Comparison of ENCODE assay signal across 1 cellular context in genomic region chr6:73290435-73290834, GRCh38.
A peak's percentile ranks its signal among the peaks of the same experiment; 100 is the strongest.
TF ChIP-seq lines count a peak whose summit lies in the region.

No MANE protein-coding gene starts in this region.

TF ChIP-seq in endothelial cell of umbilical vein, 7 proteins besides CTCF, POLR2A, EP300 and RAD21 (continued from another document):
- TF ChIP-seq JUN (IDR thresholded peaks at IDR 0.05; ENCODE audit: borderline replicate concordance, insufficient read depth, insufficient read length, low read depth) (peak; percentile 50), EZH2 (IDR thresholded peaks at IDR 0.05; ENCODE audit: borderline replicate concordance, low read depth, low read length, severe bottlenecking) (no peak), GATA2 (IDR thresholded peaks at IDR 0.05; ENCODE audit: insufficient read depth, insufficient read length, low read depth, low read length) (no peak)
TF ChIP-seq in endothelial cell of umbilical vein: peak in this region for 2.
